ENCODE assay signal across 1 cellular context in genomic region chr7:110296321-110296720, GRCh38.
TF ChIP-seq lines count a peak whose summit lies in the region.

No MANE protein-coding gene starts in this region.

TF ChIP-seq in IMR-90, 13 proteins besides CTCF, POLR2A, EP300 and RAD21:
- TF ChIP-seq USF2 (IDR thresholded peaks at IDR 0.05; ENCODE audit: low read depth, low read length) (no peak), NFE2L2 (IDR thresholded peaks at IDR 0.05; ENCODE audit: low read depth, low read length) (no peak), RFX5 (IDR thresholded peaks at IDR 0.05; ENCODE audit: low read depth, low read length) (no peak), CHD1 (IDR thresholded peaks at IDR 0.05; ENCODE audit: low read depth, low read length) (no peak), RCOR1 (IDR thresholded peaks at IDR 0.05; ENCODE audit: insufficient replicate concordance, low read length) (no peak), ELK1 (IDR thresholded peaks at IDR 0.05; ENCODE audit: borderline replicate concordance, low read depth, low read length) (no peak), MXI1 (IDR thresholded peaks at IDR 0.05; ENCODE audit: borderline replicate concordance, low read depth, low read length) (no peak), BHLHE40 (IDR thresholded peaks at IDR 0.05; ENCODE audit: low read depth, low read length) (no peak), MAZ (IDR thresholded peaks at IDR 0.05; ENCODE audit: borderline replicate concordance, low read depth, low read length) (no peak), CEBPB (IDR thresholded peaks at IDR 0.05; ENCODE audit: low read depth, low read length) (no peak), FOS (IDR thresholded peaks at IDR 0.05; ENCODE audit: low read depth, low read length) (no peak), MAFK (IDR thresholded peaks at IDR 0.05; ENCODE audit: low read depth, low read length) (no peak), SMC3 (IDR thresholded peaks at IDR 0.05; ENCODE audit: low read depth, low read length) (no peak)
TF ChIP-seq in IMR-90: peak in this region for 0.
